ENCODE assay signal across 14 cellular contexts in genomic region chr20:44204832-44205215, GRCh38. TPM values are rescaled to one million over a fixed set of nuclear protein-coding genes. Genes with fewer than 3 reads are reported as not detected.
DNase-seq lines count a peak whose midpoint lies in the region; ATAC-seq and TF ChIP-seq lines count a peak whose summit lies in the region.
"Had no signal": no experiment of that assay in that cellular context is flagged by ENCODE, and none has a peak within 500 bp of the region (broad histone marks: within the 10 kb centered on the region; RNA-seq: fewer than 3 reads in every experiment).

No MANE protein-coding gene starts in this region.

- intact Hi-C loops in A673 (cut with micrococcal nuclease; ENCODE audit: unreplicated experiment) = no loop called here
- intact Hi-C loops in Panc1 (cut with micrococcal nuclease; ENCODE audit: unreplicated experiment) = no loop called here
- intact Hi-C loops in psoas muscle (cut with DNase I) = loop anchor here in 1 of 2 donors (10.0 kb wide), 1 partner anchor 1140 kb away; the partner anchor contains the start of gene SDC4

- whole genome bisulfite sequencing in esophagus, 2 donors = 63 to 76% methylated on average over 10 of the region's 10 CpGs
- WGBS in psoas muscle, 3 donors = 61 to 83% (median 68%) methylated on average over 10 of the region's 10 CpGs

- POLR2A ChIA-PET in A673 (lab: Charles Lee; ENCODE audit: low non-redundant PET) (interaction anchor here (1.1 kb wide), 1 partner anchor 9 kb away, joined by 5 read pairs; no protein-coding TSS in a partner anchor), Panc1 (lab: Charles Lee) (interaction anchor here (0.7 kb wide), 1 partner anchor 188 kb away, joined by 5 read pairs; no protein-coding TSS in a partner anchor)

- no peak for DNase-seq in A673 (ENCODE audit: low spot score)
- no peak for DNase-seq in Panc1 (ENCODE audit: low read depth, low spot score)
- DNase-seq in psoas muscle = no peak
- DNase-seq in DMS79 (lab: John Stamatoyannopoulos, UW) = no peak
- DNase-seq in NCI-H524 (lab: John Stamatoyannopoulos, UW) = no peak
- DNase-seq: activated CD8-positive, alpha-beta memory T cell treated with anti-CD3 and anti-CD28 coated beads for 24 hours; BE2C; NCI-H524 treated with DMSO at 0.1 percent for 48 hours; uterus had no signal

- H3K4me1 ChIP-seq in A673 (ENCODE audit: insufficient read depth, low read length, poor library complexity, severe bottlenecking) = peaks cover 23% of the 10 kb centered on the region
- peaks cover 36% of the 10 kb centered on the region for H3K4me1 ChIP-seq in Panc1 (ENCODE audit: control insufficient read depth, insufficient read depth, low read length)
- H3K4me1 ChIP-seq in esophagus (ENCODE audit: control insufficient read depth in 2 of 2, insufficient read depth in 2 of 2, low read length in 1 of 2) = peaks cover 0 to 4% of the 10 kb centered on the region in 2 donors
- peaks cover 71% of the 10 kb centered on the region for H3K4me1 ChIP-seq in psoas muscle
- H3K4me1 ChIP-seq: BE2C had no signal

- CTCF ChIA-PET in A673 (lab: Charles Lee) = no interaction called here
- CTCF ChIA-PET in Panc1 (lab: Charles Lee) = no interaction called here

- H3K27ac ChIP-seq in A673 (ENCODE audit: low read depth, low read length, poor library complexity, severe bottlenecking) = peak overlapping the region; percentile 57
- peak overlapping the region; percentile 86 for H3K27ac ChIP-seq in Panc1 (ENCODE audit: low read length)
- H3K27ac ChIP-seq in esophagus (ENCODE audit: low read depth in 2 of 2, low read length in 1 of 2) = peak overlapping the region; percentile 78 to 98
- H3K27ac ChIP-seq in psoas muscle = peak overlapping the region; percentile 92

- no peak for ATAC-seq in Panc1
- no peak for ATAC-seq in psoas muscle
- no peak for ATAC-seq in GM19452 (IDR thresholded peaks at IDR 0.05; ENCODE audit: unreplicated experiment)
- no peak for ATAC-seq in GM21360 (IDR thresholded peaks at IDR 0.05; ENCODE audit: unreplicated experiment)

- no peaks in the 10 kb centered on the region for H3K9me3 ChIP-seq in A673 (ENCODE audit: low read depth, low read length, poor library complexity, severe bottlenecking)
- H3K9me3 ChIP-seq in Panc1 (ENCODE audit: control insufficient read depth, insufficient read depth, low read depth, low read length) = no peaks in the 10 kb centered on the region
- H3K9me3 ChIP-seq in esophagus (ENCODE audit: control insufficient read depth in 2 of 2, insufficient read depth in 1 of 2, low read depth in 1 of 2, low read length in 1 of 2) = no peaks in the 10 kb centered on the region
- H3K9me3 ChIP-seq in psoas muscle = no peaks in the 10 kb centered on the region
- H3K9me3 ChIP-seq: BE2C, uterus had no signal

- H3K27me3 ChIP-seq in A673 (replicated peaks; ENCODE audit: insufficient read depth, low read depth, low read length, poor library complexity) (no peaks in the 10 kb centered on the region), Panc1 (ENCODE audit: control insufficient read depth, insufficient read depth, low read length) (no peaks in the 10 kb centered on the region), esophagus (ENCODE audit: control insufficient read depth in 1 of 2, insufficient read depth in 2 of 2, low read length in 2 of 2) (no peaks in the 10 kb centered on the region), psoas muscle (ENCODE audit: insufficient read depth in 3 of 3, low read length in 2 of 3) (no peaks in the 10 kb centered on the region)
- H3K27me3 ChIP-seq: BE2C, uterus had no signal

- TF ChIP-seq CTCF in A673 (conservative IDR thresholded peaks at IDR 0.05; ENCODE audit: low read depth, low read length) = no peak
- TF ChIP-seq CTCF in Panc1 (IDR thresholded peaks at IDR 0.05) = no peak
- TF ChIP-seq CTCF in psoas muscle (IDR thresholded peaks at IDR 0.05) = no peak

- no peak overlapping the region for H3K4me3 ChIP-seq in A673 (ENCODE audit: low read depth, low read length, poor library complexity, severe bottlenecking)
- no peak overlapping the region for H3K4me3 ChIP-seq in Panc1 (ENCODE audit: low read depth in 2 of 2, low read length in 2 of 2)
- peak overlapping the region in 1 of 2 donors; percentile 15 for H3K4me3 ChIP-seq in esophagus (ENCODE audit: low read depth in 1 of 2, low read length in 2 of 2)
- peak overlapping the region; percentile 41 for H3K4me3 ChIP-seq in psoas muscle
- H3K4me3 ChIP-seq: skin epidermis, uterus had no signal

- BruUV-seq in A673 (replicated peaks; lab: Mats Ljungman, UMichigan) = no TSS peak
- BruUV-seq in Panc1 (replicated peaks; lab: Mats Ljungman, UMichigan) = no TSS peak

- in situ Hi-C loops in Panc1 (cut with HindIII; ENCODE audit: low pct_unique_long_range_greater_than_20kb, low sequenced_read_pairs) = no loop called here

- H3K36me3 ChIP-seq in A673 (ENCODE audit: insufficient read depth, low read length, poor library complexity, severe bottlenecking) (peaks cover 51% of the 10 kb centered on the region), Panc1 (ENCODE audit: control insufficient read depth, insufficient read depth, low read length) (peaks cover 21% of the 10 kb centered on the region), esophagus (ENCODE audit: control insufficient read depth in 2 of 2, insufficient read depth in 2 of 2, low read length in 1 of 2) (peaks cover 7 to 8% of the 10 kb centered on the region in 2 donors), psoas muscle (ENCODE audit: insufficient read depth in 1 of 2, low read depth in 1 of 2) (peaks cover 4 to 53% of the 10 kb centered on the region in 2 donors)
- H3K36me3 ChIP-seq: uterus had no signal

RNA-seq across cellular contexts. Expression of gene OSER1, which starts 5.7 kb away (rescaled TPM):
- total RNA-seq in A673 (2021) (40.7 and 50.5 TPM in 2 replicates), Panc1 (2021; ENCODE audit: unreplicated experiment) (37.8 TPM), psoas muscle (10 to 100 TPM; 46.0 to 97.6 (median 61.7) TPM)
- polyA plus RNA-seq in Panc1 (2012; ENCODE audit: insufficient read length) = 24.2 TPM
- polyA plus RNA-seq in esophagus (10 to 100 TPM; 27.6 to 33.7 TPM), psoas muscle (10 to 100 TPM; 47.4 to 75.7 (median 71.4) TPM)

RNA-seq across cellular contexts. Expression of gene JPH2, which starts 17.8 kb away (rescaled TPM):
- 1.0 and 1.1 TPM in 2 replicates for total RNA-seq in A673 (2021)
- total RNA-seq in Panc1 (2021; ENCODE audit: unreplicated experiment) = 0.49 TPM
- polyA plus RNA-seq in Panc1 (2012; ENCODE audit: insufficient read length) = 0.27 TPM
- 1 to 10 TPM; 4.2 to 4.9 TPM for polyA plus RNA-seq in esophagus
- total RNA-seq in psoas muscle = 100 to 1,000 TPM in 1 of 4 donors, 10 to 100 TPM in 3; 48.0 to 145 (median 81.8) TPM
- 10 to 100 TPM; 13.5 to 25.1 (median 19.9) TPM for polyA plus RNA-seq in psoas muscle
- total RNA-seq: OCI-LY7 had no signal

RNA-seq across cellular contexts. Expression of gene GDAP1L1, which starts 42.3 kb away (rescaled TPM):
- total RNA-seq in A673 (2021) (0.54 and 0.68 TPM in 2 replicates), Panc1 (2021; ENCODE audit: unreplicated experiment) (not detected), psoas muscle (not detected)
- polyA plus RNA-seq in Panc1 (2012; ENCODE audit: insufficient read length) = 0.55 TPM
- polyA plus RNA-seq in esophagus (not detected), psoas muscle (under 1 TPM in 1 of 3 donors, not detected in 2; 0.04 TPM)

Comparison
In these comparisons a context has a peak if more than half of its experiments do, and no peak if none do; other contexts are left out.
1. RNA of gene JPH2, which starts 17.8 kb away (total RNA-seq): 48.0 to 145 TPM in psoas muscle; 1.0 to 1.1 TPM in A673 and 0.49 TPM in Panc1 (single experiment); every median in the first group is over 10 times any median in the second.
2. Peak in every context shown above with its lines, with median percentiles within 50 percentile points of each other: H3K27ac ChIP-seq.